ENCODE assay signal across 30 cellular contexts in the genomic region with DNA sequence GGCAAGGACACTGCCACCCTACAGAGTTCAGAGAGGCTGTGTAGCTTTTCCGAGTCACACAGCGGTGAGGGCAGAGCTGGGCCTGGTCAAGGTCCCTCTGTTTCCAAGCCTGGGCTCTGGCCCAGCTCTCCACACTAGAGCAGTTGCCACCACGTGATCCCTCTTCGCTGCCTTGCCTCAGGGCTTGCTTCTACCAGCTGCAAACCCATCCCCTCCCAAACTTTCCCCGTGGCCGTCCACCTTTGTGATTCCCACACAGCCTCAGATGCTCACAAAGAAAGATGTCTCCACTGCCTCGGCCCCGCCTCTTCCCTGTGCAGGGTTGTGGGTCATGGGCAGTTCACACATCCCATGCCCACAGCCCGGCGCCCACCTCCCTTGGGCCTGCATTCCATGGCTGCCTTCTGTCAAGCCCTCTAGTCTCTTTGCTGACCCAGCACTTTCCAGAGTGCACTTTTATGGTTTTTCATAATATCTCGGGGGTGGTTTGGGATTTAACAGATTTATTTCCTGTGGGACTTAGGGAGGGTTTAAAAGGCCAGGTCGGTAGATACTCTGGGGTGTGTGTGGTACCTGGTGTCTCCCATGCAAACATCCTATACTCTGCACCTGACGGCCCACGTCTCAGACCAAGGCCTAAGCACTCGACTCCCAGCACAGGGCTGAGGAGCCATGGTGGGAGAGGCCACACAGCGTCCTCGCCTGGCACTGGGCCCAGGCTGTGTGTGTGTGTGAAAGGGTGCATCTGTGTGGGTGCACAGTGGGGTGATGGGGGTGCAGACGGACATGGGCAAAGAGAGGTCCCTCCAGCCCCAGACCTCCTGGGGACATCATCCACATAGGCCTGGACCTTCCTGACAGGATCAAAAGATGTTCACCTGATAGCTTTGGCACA. TPM values are rescaled to one million over a fixed set of nuclear protein-coding genes. Genes with fewer than 3 reads are reported as not detected.
"Had no signal": no experiment of that assay in that cellular context is flagged by ENCODE, and none has a peak within 500 bp of the region (broad histone marks: within the 10 kb centered on the region; RNA-seq: fewer than 3 reads in every experiment).

No MANE protein-coding gene starts in this region.

- H3K4me1 ChIP-seq: body of pancreas, colonic mucosa, lower lobe of right lung, uterus had no signal

- H3K27ac Mint-ChIP-seq: activated CD4-positive, alpha-beta memory T cell treated with anti-CD3 and anti-CD28 coated beads, Interleukin-2, amount 10 ng/mL, durations not matched to agents 7 days and 5 days; activated CD4-positive, alpha-beta T cell treated with anti-CD3 and anti-CD28 coated beads, Interleukin-2, amount 10 ng/mL, durations not matched to agents 7 days and 5 days; activated naive CD4-positive, alpha-beta T cell treated with anti-CD3 and anti-CD28 coated beads, Interleukin-2, amount 50 U/mL, for 72 hours; activated T-helper 2 cell treated with anti-CD3 and anti-CD28 coated beads, Interferon-gamma antibody, Interleukin-2, Interleukin-4, amounts not matched to agents 10 μg/mL and 5 μg/mL and 100 μg/mL, durations not matched to agents 14 hours and 24 hours and 36 hours; immature natural killer cell; natural killer cell treated with Interleukin-12 subunit alpha and Interleukin-12 subunit beta and Interleukin-15 and Interleukin-18, amount 100 ng/mL, for 72 hours; stimulated activated effector memory CD8-positive, alpha-beta T cell treated with anti-CD3 and anti-CD28 coated beads, Interleukin-12 subunit alpha, Interleukin-12 subunit beta, amount 100 ng/mL, for 72 hours; stimulated activated naive CD8-positive, alpha-beta T cell treated with anti-CD3 and anti-CD28 coated beads, Interleukin-15, Interleukin-2, amounts not matched to agents 100 ng/mL and 50 ng/mL, for 24 hours; type B pancreatic cell had no signal

- H3K9me3 Mint-ChIP-seq: activated CD4-positive, alpha-beta memory T cell treated with anti-CD3 and anti-CD28 coated beads, Interleukin-2, amount 10 ng/mL, durations not matched to agents 7 days and 5 days; activated CD4-positive, alpha-beta T cell treated with anti-CD3 and anti-CD28 coated beads, Interleukin-2, amount 10 ng/mL, durations not matched to agents 7 days and 5 days; activated naive CD4-positive, alpha-beta T cell treated with anti-CD3 and anti-CD28 coated beads, Interleukin-2, amount 50 U/mL, for 72 hours; activated T-helper 2 cell treated with anti-CD3 and anti-CD28 coated beads, Interferon-gamma antibody, Interleukin-2, Interleukin-4, amounts not matched to agents 10 μg/mL and 5 μg/mL and 100 μg/mL, durations not matched to agents 14 hours and 24 hours and 36 hours; natural killer cell treated with Interleukin-12 subunit alpha and Interleukin-12 subunit beta and Interleukin-15 and Interleukin-18, amount 100 ng/mL, for 72 hours; stimulated activated effector memory CD8-positive, alpha-beta T cell treated with anti-CD3 and anti-CD28 coated beads, Interleukin-12 subunit alpha, Interleukin-12 subunit beta, amount 100 ng/mL, for 72 hours; stimulated activated naive CD8-positive, alpha-beta T cell treated with anti-CD3 and anti-CD28 coated beads, Interleukin-15, Interleukin-2, amounts not matched to agents 100 ng/mL and 50 ng/mL, for 24 hours; type B pancreatic cell had no signal

- H3K27ac ChIP-seq: body of pancreas, cardiac muscle cell, colonic mucosa, dorsolateral prefrontal cortex, lower lobe of right lung, parathyroid adenoma, psoas muscle, uterus had no signal

- H3K36me3 ChIP-seq: cardiac muscle cell, colonic mucosa, lower lobe of right lung, uterus had no signal

- H3K4me3 Mint-ChIP-seq: activated CD4-positive, alpha-beta memory T cell treated with anti-CD3 and anti-CD28 coated beads, Interleukin-2, amount 10 ng/mL, durations not matched to agents 7 days and 5 days; activated CD4-positive, alpha-beta T cell treated with anti-CD3 and anti-CD28 coated beads, Interleukin-2, amount 10 ng/mL, durations not matched to agents 7 days and 5 days; immature natural killer cell; natural killer cell treated with Interleukin-12 subunit alpha and Interleukin-12 subunit beta and Interleukin-15 and Interleukin-18, amount 100 ng/mL, for 72 hours; stimulated activated effector memory CD8-positive, alpha-beta T cell treated with anti-CD3 and anti-CD28 coated beads, Interleukin-12 subunit alpha, Interleukin-12 subunit beta, amount 100 ng/mL, for 72 hours; stimulated activated naive CD8-positive, alpha-beta T cell treated with anti-CD3 and anti-CD28 coated beads, Interleukin-15, Interleukin-2, amounts not matched to agents 100 ng/mL and 50 ng/mL, for 24 hours; type B pancreatic cell had no signal

- ATAC-seq: activated naive CD4-positive, alpha-beta T cell treated with anti-CD3 and anti-CD28 coated beads, Interleukin-2, amount 50 U/mL, for 72 hours; body of pancreas; left lobe of liver; psoas muscle; right cardiac atrium; stimulated activated effector memory CD8-positive, alpha-beta T cell treated with anti-CD3 and anti-CD28 coated beads, Interleukin-12 subunit alpha, Interleukin-12 subunit beta, amount 100 ng/mL, for 72 hours had no signal

- H3K27me3 ChIP-seq: body of pancreas, cardiac muscle cell, colonic mucosa, dorsolateral prefrontal cortex, uterus had no signal

- H3K4me1 Mint-ChIP-seq: activated CD4-positive, alpha-beta T cell treated with anti-CD3 and anti-CD28 coated beads, Interleukin-2, amount 10 ng/mL, durations not matched to agents 7 days and 5 days; immature natural killer cell; stimulated activated effector memory CD8-positive, alpha-beta T cell treated with anti-CD3 and anti-CD28 coated beads, Interleukin-12 subunit alpha, Interleukin-12 subunit beta, amount 100 ng/mL, for 72 hours had no signal

- H3K27me3 Mint-ChIP-seq: activated CD4-positive, alpha-beta memory T cell treated with anti-CD3 and anti-CD28 coated beads, Interleukin-2, amount 10 ng/mL, durations not matched to agents 7 days and 5 days; activated CD4-positive, alpha-beta T cell treated with anti-CD3 and anti-CD28 coated beads, Interleukin-2, amount 10 ng/mL, durations not matched to agents 7 days and 5 days; stimulated activated naive CD8-positive, alpha-beta T cell treated with anti-CD3 and anti-CD28 coated beads, Interleukin-15, Interleukin-2, amounts not matched to agents 100 ng/mL and 50 ng/mL, for 24 hours had no signal

- H3K36me3 Mint-ChIP-seq: activated naive CD4-positive, alpha-beta T cell treated with anti-CD3 and anti-CD28 coated beads, Interleukin-2, amount 50 U/mL, for 72 hours; immature natural killer cell; natural killer cell treated with Interleukin-12 subunit alpha and Interleukin-12 subunit beta and Interleukin-15 and Interleukin-18, amount 100 ng/mL, for 72 hours; stimulated activated effector memory CD8-positive, alpha-beta T cell treated with anti-CD3 and anti-CD28 coated beads, Interleukin-12 subunit alpha, Interleukin-12 subunit beta, amount 100 ng/mL, for 72 hours; type B pancreatic cell had no signal

- H3K9me3 ChIP-seq: body of pancreas, colonic mucosa, lower lobe of right lung, psoas muscle, uterus had no signal

- H3K4me3 ChIP-seq: body of pancreas, cardiac muscle cell, colonic mucosa, dorsolateral prefrontal cortex, lower lobe of right lung, psoas muscle, uterus had no signal

- DNase-seq: activated CD4-positive, alpha-beta memory T cell treated with anti-CD3 and anti-CD28 coated beads, Interleukin-2, amount 10 ng/mL, durations not matched to agents 7 days and 5 days; activated CD4-positive, alpha-beta T cell treated with anti-CD3 and anti-CD28 coated beads, Interleukin-2, amount 10 ng/mL, durations not matched to agents 7 days and 5 days; activated CD4-positive, CD25-positive, alpha-beta regulatory T cell treated with anti-CD3 and anti-CD28 coated beads, Interleukin-2, amount 50 U/mL, for 72 hours; activated CD8-positive, alpha-beta memory T cell treated with anti-CD3 and anti-CD28 coated beads, Interleukin-2, amount 50 U/mL, for 48 hours; activated T-cell treated with anti-CD3 and anti-CD28 coated beads, Interleukin-2, amount 50 U/mL, for 48 hours; body of pancreas; cerebellar nuclear complex; colonic mucosa; dorsolateral prefrontal cortex; effector memory CD4-positive, alpha-beta T cell; foreskin fibroblast; immature natural killer cell; lower lobe of right lung; mesenchymal stem cell; psoas muscle; stimulated activated CD4-positive, alpha-beta T cell treated with anti-CD3 and anti-CD28 coated beads, Interleukin-12 subunit alpha, Interleukin-12 subunit beta, amount 100 ng/mL, for 4 hours; stimulated activated CD4-positive, alpha-beta T cell treated with anti-CD3 and anti-CD28 coated beads, Interleukin-4, amount 100 ng/mL, for 1 hour; T-helper 2 cell; uterus had no signal

RNA-seq across cellular contexts. Expression of a gene that starts 59.6 kb away (rescaled TPM):
- total RNA-seq: epithelial cell of proximal tubule had no signal
